Comparison of ENCODE assay signal across 1 cellular context in the genomic region with DNA sequence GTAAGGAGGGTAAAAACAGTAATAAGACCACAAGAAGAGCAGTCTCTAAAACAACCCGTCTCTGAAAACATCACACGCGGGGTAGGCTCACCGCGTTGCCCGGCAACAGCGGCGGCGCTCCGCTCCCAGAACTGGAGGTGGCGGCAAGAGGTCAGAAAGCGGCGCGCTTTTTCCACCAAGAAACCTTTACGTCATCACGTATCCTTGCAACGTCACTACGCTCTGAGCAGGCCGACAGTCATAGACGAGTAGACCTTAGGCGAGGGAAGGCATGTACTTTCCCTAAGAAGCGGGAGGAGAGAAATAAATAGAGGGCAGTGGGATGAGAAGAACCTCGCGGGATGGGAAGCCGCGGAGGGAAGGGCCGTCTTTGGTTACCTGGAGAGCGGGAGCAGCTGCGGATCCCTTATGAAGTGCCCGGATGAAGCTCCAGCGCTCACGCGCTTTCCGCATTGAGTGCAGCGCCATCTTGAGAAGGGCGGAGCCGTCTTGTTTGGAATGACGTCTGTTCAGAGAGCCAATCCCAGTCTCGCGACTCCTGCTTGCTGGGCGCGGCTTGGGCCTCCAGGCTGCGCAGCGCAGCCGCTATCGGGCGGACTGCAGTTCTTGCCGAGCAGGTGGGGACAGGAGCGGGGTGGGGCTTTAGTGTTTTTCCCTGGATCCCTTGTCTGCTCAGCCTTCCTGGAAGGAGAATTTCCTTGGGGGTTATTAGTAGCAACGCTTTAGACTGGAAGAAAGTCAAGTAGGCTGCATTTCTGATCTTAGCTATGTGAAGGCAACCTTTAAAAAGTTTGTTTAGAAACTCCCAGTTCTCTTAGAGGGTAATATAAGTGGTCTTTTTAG.
A peak's percentile ranks its signal among the peaks of the same experiment; 100 is the strongest.
TF ChIP-seq lines count a peak whose summit lies in the region.

TSS of gene WARS2 (minus strand) at position 477 of the 843 bp plus-strand sequence. CDS start at position 468, 9 bp downstream.

TF ChIP-seq in HEK293, 187 proteins besides CTCF, POLR2A, EP300 and RAD21 (continued from another document and continues in another):
- TF ChIP-seq, protein P1, sequence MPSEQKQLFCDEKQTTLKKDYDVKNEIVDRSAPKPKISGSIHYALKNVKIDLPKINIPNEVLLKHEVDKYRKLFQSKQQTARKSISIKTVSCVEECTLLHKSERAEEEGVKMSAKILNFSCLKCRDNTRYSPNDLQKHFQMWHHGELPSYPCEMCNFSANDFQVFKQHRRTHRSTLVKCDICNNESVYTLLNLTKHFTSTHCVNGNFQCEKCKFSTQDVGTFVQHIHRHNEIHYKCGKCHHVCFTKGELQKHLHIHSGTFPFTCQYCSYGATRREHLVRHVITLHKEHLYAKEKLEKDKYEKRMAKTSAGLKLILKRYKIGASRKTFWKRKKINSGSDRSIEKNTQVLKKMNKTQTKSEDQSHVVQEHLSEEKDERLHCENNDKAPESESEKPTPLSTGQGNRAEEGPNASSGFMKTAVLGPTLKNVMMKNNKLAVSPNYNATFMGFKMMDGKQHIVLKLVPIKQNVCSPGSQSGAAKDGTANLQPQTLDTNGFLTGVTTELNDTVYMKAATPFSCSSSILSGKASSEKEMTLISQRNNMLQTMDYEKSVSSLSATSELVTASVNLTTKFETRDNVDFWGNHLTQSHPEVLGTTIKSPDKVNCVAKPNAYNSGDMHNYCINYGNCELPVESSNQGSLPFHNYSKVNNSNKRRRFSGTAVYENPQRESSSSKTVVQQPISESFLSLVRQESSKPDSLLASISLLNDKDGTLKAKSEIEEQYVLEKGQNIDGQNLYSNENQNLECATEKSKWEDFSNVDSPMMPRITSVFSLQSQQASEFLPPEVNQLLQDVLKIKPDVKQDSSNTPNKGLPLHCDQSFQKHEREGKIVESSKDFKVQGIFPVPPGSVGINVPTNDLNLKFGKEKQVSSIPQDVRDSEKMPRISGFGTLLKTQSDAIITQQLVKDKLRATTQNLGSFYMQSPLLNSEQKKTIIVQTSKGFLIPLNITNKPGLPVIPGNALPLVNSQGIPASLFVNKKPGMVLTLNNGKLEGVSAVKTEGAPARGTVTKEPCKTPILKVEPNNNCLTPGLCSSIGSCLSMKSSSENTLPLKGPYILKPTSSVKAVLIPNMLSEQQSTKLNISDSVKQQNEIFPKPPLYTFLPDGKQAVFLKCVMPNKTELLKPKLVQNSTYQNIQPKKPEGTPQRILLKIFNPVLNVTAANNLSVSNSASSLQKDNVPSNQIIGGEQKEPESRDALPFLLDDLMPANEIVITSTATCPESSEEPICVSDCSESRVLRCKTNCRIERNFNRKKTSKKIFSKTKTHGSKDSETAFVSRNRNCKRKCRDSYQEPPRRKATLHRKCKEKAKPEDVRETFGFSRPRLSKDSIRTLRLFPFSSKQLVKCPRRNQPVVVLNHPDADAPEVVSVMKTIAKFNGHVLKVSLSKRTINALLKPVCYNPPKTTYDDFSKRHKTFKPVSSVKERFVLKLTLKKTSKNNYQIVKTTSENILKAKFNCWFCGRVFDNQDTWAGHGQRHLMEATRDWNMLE (tag by site-specific recombination; conservative IDR thresholded peaks at IDR 0.05; ENCODE audit: low read depth), result peak; percentile 73
- TF ChIP-seq ZNF704 (tag by site-specific recombination; IDR thresholded peaks at IDR 0.05) (no peak), HOXD13 (CRISPR knock-in tag; IDR thresholded peaks at IDR 0.05; ENCODE audit: borderline replicate concordance) (no peak), ZNF433 (tag by site-specific recombination; IDR thresholded peaks at IDR 0.05; ENCODE audit: low read depth) (no peak), TRIM28 (IDR thresholded peaks at IDR 0.05; ENCODE audit: borderline replicate concordance, low read length) (peak; percentile 52; the same call in 1 of the 2 replicates), ZNF404 (tag by site-specific recombination; IDR thresholded peaks at IDR 0.05) (no peak), ZNF302 (tag by site-specific recombination; IDR thresholded peaks at IDR 0.05; ENCODE audit: low read depth) (no peak), ZSCAN5A (tag by site-specific recombination; IDR thresholded peaks at IDR 0.05) (no peak; the same call in 1 of the 2 replicates), ZNF214 (tag by site-specific recombination; IDR thresholded peaks at IDR 0.05; ENCODE audit: borderline replicate concordance) (no peak), ZSCAN4 (tag by site-specific recombination; IDR thresholded peaks at IDR 0.05) (no peak), ZNF10 (tag by site-specific recombination; IDR thresholded peaks at IDR 0.05) (no peak; the same call in 1 of the 2 replicates), ZNF354C (tag by site-specific recombination; IDR thresholded peaks at IDR 0.05; ENCODE audit: borderline replicate concordance, low read depth) (no peak), ZBTB17 (tag by site-specific recombination; IDR thresholded peaks at IDR 0.05) (peak; percentile 82), ZIC2 (tag by site-specific recombination; IDR thresholded peaks at IDR 0.05) (no peak), ZFP69B (tag by site-specific recombination; IDR thresholded peaks at IDR 0.05) (0 out of 2 replicates have a peak, but pooled peaks have one; percentile 24), ZNF623 (tag by site-specific recombination; IDR thresholded peaks at IDR 0.05) (no peak), ZNF473 (tag by site-specific recombination; IDR thresholded peaks at IDR 0.05) (no peak), PBX3 (CRISPR knock-in tag; IDR thresholded peaks at IDR 0.05) (no peak), ZBTB21 (tag by site-specific recombination; IDR thresholded peaks at IDR 0.05) (peak; percentile 100), BCL11A (tag by site-specific recombination; IDR thresholded peaks at IDR 0.05; ENCODE audit: low read depth) (no peak), ZFP41 (tag by site-specific recombination; IDR thresholded peaks at IDR 0.05; ENCODE audit: borderline replicate concordance) (no peak), ZNF157 (tag by site-specific recombination; IDR thresholded peaks at IDR 0.05) (no peak), ZNF132 (tag by site-specific recombination; IDR thresholded peaks at IDR 0.05; ENCODE audit: borderline replicate concordance) (no peak), ZNF776 (tag by site-specific recombination; IDR thresholded peaks at IDR 0.05; ENCODE audit: borderline replicate concordance) (no peak), ZNF292 (tag by site-specific recombination; IDR thresholded peaks at IDR 0.05; ENCODE audit: borderline replicate concordance, low read depth) (no peak), ZNF248 (tag by site-specific recombination; IDR thresholded peaks at IDR 0.05) (no peak), ZNF768 (tag by site-specific recombination; IDR thresholded peaks at IDR 0.05) (no peak), ZFP37 (tag by site-specific recombination; IDR thresholded peaks at IDR 0.05) (0 out of 2 replicates have a peak, but pooled peaks have one; percentile 82), ZSCAN18 (tag by site-specific recombination; IDR thresholded peaks at IDR 0.05) (no peak), SALL2 (tag by site-specific recombination; IDR thresholded peaks at IDR 0.05; ENCODE audit: borderline replicate concordance) (no peak), TCF7L2 (IDR thresholded peaks at IDR 0.05; ENCODE audit: borderline replicate concordance, low read depth, low read length) (no peak), ZNF514 (tag by site-specific recombination; IDR thresholded peaks at IDR 0.05) (no peak)
- TF ChIP-seq, protein P2, sequence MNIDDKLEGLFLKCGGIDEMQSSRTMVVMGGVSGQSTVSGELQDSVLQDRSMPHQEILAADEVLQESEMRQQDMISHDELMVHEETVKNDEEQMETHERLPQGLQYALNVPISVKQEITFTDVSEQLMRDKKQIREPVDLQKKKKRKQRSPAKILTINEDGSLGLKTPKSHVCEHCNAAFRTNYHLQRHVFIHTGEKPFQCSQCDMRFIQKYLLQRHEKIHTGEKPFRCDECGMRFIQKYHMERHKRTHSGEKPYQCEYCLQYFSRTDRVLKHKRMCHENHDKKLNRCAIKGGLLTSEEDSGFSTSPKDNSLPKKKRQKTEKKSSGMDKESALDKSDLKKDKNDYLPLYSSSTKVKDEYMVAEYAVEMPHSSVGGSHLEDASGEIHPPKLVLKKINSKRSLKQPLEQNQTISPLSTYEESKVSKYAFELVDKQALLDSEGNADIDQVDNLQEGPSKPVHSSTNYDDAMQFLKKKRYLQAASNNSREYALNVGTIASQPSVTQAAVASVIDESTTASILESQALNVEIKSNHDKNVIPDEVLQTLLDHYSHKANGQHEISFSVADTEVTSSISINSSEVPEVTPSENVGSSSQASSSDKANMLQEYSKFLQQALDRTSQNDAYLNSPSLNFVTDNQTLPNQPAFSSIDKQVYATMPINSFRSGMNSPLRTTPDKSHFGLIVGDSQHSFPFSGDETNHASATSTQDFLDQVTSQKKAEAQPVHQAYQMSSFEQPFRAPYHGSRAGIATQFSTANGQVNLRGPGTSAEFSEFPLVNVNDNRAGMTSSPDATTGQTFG (tag by site-specific recombination; IDR thresholded peaks at IDR 0.05; ENCODE audit: borderline replicate concordance), result no peak
- TF ChIP-seq, protein P3, sequence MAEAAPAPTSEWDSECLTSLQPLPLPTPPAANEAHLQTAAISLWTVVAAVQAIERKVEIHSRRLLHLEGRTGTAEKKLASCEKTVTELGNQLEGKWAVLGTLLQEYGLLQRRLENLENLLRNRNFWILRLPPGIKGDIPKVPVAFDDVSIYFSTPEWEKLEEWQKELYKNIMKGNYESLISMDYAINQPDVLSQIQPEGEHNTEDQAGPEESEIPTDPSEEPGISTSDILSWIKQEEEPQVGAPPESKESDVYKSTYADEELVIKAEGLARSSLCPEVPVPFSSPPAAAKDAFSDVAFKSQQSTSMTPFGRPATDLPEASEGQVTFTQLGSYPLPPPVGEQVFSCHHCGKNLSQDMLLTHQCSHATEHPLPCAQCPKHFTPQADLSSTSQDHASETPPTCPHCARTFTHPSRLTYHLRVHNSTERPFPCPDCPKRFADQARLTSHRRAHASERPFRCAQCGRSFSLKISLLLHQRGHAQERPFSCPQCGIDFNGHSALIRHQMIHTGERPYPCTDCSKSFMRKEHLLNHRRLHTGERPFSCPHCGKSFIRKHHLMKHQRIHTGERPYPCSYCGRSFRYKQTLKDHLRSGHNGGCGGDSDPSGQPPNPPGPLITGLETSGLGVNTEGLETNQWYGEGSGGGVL (tag by site-specific recombination; IDR thresholded peaks at IDR 0.05), result no peak
- TF ChIP-seq, protein P4, sequence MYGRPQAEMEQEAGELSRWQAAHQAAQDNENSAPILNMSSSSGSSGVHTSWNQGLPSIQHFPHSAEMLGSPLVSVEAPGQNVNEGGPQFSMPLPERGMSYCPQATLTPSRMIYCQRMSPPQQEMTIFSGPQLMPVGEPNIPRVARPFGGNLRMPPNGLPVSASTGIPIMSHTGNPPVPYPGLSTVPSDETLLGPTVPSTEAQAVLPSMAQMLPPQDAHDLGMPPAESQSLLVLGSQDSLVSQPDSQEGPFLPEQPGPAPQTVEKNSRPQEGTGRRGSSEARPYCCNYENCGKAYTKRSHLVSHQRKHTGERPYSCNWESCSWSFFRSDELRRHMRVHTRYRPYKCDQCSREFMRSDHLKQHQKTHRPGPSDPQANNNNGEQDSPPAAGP (tag by site-specific recombination; IDR thresholded peaks at IDR 0.05), result no peak; the same call in 1 of the 2 replicates
